ENCODE assay signal across 26 cellular contexts in the genomic region with DNA sequence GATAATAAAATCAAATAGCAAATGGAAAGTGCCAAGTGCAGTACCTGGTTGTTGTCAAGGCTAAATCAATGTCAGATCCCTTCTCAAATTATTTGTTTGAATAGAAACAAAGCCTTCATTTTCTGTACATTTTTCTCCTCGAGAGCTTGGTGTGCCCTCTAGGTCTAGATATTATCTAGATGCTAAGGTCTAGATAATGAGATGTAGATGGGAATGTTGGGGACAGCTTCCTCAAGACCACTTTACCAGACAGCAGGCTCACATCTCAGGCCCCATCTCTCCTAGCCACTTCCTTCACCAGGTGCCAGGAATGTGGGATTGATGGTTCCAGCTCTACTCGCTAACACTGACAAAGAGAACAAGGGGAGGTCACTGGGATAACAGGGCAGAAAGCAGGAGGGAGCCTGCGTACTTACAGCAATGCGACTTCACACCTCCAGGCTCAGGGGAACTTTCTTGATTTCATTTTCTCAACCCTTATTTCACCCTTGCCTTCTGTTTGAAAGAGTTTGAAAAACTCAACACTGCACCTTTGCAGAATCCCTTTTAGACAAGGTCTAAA.
"Had no signal": no experiment of that assay in that cellular context is flagged by ENCODE, and none has a peak within 500 bp of the region (broad histone marks: within the 10 kb centered on the region; RNA-seq: fewer than 3 reads in every experiment).

No MANE protein-coding gene starts in this region.

- H3K36me3 Mint-ChIP-seq: naive thymus-derived CD8-positive, alpha-beta T cell; stimulated activated memory B cell treated with anti-CD40 and anti-IgM and Interleukin-4, amounts not matched to agents 10 μg/mL and 1 μg/mL and 100 μg/mL, for 72 hours; type B pancreatic cell had no signal

- H3K4me1 Mint-ChIP-seq: naive thymus-derived CD8-positive, alpha-beta T cell; nephron progenitor cell; stimulated activated memory B cell treated with anti-CD40 and anti-IgM and Interleukin-4, amounts not matched to agents 10 μg/mL and 1 μg/mL and 100 μg/mL, for 72 hours had no signal

- H3K27ac Mint-ChIP-seq: naive thymus-derived CD8-positive, alpha-beta T cell; nephron progenitor cell; stimulated activated memory B cell treated with anti-CD40 and anti-IgM and Interleukin-4, amounts not matched to agents 10 μg/mL and 1 μg/mL and 100 μg/mL, for 72 hours; type B pancreatic cell had no signal

- H3K4me3 Mint-ChIP-seq: naive thymus-derived CD8-positive, alpha-beta T cell; nephron progenitor cell; stimulated activated memory B cell treated with anti-CD40 and anti-IgM and Interleukin-4, amounts not matched to agents 10 μg/mL and 1 μg/mL and 100 μg/mL, for 72 hours; type B pancreatic cell had no signal

- H3K27me3 ChIP-seq: esophagus squamous epithelium, heart right ventricle, left lung, ovary, sigmoid colon, testis, tibial artery had no signal

- H3K9me3 Mint-ChIP-seq: nephron progenitor cell; stimulated activated memory B cell treated with anti-CD40 and anti-IgM and Interleukin-4, amounts not matched to agents 10 μg/mL and 1 μg/mL and 100 μg/mL, for 72 hours; type B pancreatic cell had no signal

- H3K27ac ChIP-seq: coronary artery, esophagus squamous epithelium, heart right ventricle, left lung, ovary, psoas muscle, sigmoid colon, testis, tibial artery had no signal

- H3K9me3 ChIP-seq: esophagus squamous epithelium, ovary, psoas muscle, sigmoid colon, testis, tibial artery had no signal

- H3K4me3 ChIP-seq: coronary artery, esophagus squamous epithelium, heart right ventricle, left lung, ovary, psoas muscle, sigmoid colon, testis, tibial artery had no signal

- H3K27me3 Mint-ChIP-seq: naive thymus-derived CD8-positive, alpha-beta T cell; stimulated activated memory B cell treated with anti-CD40 and anti-IgM and Interleukin-4, amounts not matched to agents 10 μg/mL and 1 μg/mL and 100 μg/mL, for 72 hours; type B pancreatic cell had no signal

- DNase-seq: dermis blood vessel endothelial cell; effector memory CD4-positive, alpha-beta T cell; erythroblast; esophagus squamous epithelium; foreskin melanocyte; glutamatergic neuron; heart right ventricle; hippocampal formation; left cardiac atrium; left lung; naive thymus-derived CD8-positive, alpha-beta T cell; nephron progenitor cell; occipital lobe; ovary; posterior cingulate gyrus; psoas muscle; right cardiac atrium; sigmoid colon; stimulated activated CD4-positive, alpha-beta T cell treated with anti-CD3 and anti-CD28 coated beads, Interleukin-4, amount 100 ng/mL, for 4 hours; stimulated activated naive CD8-positive, alpha-beta T cell treated with anti-CD3 and anti-CD28 coated beads, Interleukin-15, Interleukin-2, amounts not matched to agents 100 U/mL and 50 U/mL, for 24 hours; substantia nigra; testis; tibial artery had no signal

- H3K36me3 ChIP-seq: esophagus squamous epithelium, heart right ventricle, left lung, ovary, sigmoid colon, tibial artery had no signal

- H3K4me1 ChIP-seq: esophagus squamous epithelium, heart right ventricle, left lung, psoas muscle, sigmoid colon, testis, tibial artery had no signal
